ENCODE assay signal across 14 cellular contexts in the genomic region with DNA sequence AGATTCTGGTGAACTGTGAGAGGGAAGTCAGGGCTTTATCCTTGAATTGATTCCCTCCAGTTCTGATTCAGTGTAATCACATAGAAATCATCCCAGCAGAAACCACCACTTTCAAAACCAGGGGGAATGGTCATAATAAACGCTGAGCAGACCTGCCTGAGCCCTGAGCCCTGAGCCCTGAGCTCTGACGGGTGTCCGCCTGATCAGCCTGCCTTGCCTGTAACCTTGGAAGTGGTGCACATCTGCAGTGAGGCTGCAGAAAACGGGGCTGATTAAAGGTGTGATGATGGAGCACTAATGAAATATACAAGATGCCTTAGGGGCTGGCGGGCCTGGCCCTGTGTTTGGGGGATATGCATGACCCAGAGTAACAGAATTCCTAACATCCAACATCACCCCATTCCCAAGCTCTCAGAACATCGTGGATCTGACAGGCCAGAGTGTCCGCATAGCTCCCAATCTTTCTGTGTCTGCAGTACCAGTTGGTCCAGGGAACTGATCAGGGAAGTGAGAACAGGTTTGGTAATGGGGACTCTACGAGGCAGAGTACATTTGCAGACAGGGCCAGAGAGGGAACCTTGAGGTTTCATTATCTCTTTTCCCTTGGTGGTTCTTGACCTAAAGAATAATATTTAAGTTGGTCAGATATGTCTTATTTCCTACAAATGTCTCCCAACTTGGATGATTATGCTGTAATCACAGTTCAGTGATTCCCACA. TPM values are rescaled to one million over a fixed set of nuclear protein-coding genes. Genes with fewer than 3 reads are reported as not detected.
A peak's percentile ranks its signal among the peaks of the same experiment; 100 is the strongest.
DNase-seq lines count a peak whose midpoint lies in the region; ATAC-seq and TF ChIP-seq lines count a peak whose summit lies in the region.
"Had no signal": no experiment of that assay in that cellular context is flagged by ENCODE, and none has a peak within 500 bp of the region (broad histone marks: within the 10 kb centered on the region; RNA-seq: fewer than 3 reads in every experiment).

No MANE protein-coding gene starts in this region.

- peaks cover 28% of the 10 kb centered on the region for H3K4me1 Mint-ChIP-seq in activated CD4-positive, alpha-beta T cell treated with anti-CD3 and anti-CD28 coated beads, Interleukin-2, amount 10 ng/mL, durations not matched to agents 7 days and 5 days
- peaks cover 2% of the 10 kb centered on the region for H3K4me1 Mint-ChIP-seq in mesothelial cell of epicardium

- no peaks in the 10 kb centered on the region for H3K36me3 ChIP-seq in OCI-LY7 (ENCODE audit: insufficient read depth, low read length)
- H3K36me3 ChIP-seq: uterus had no signal

- CTCF ChIA-PET in OCI-LY7 (lab: Charles Lee; ENCODE audit: unreplicated experiment): interaction anchor here (0.8 to 1.0 kb wide), 2 partner anchors 9 to 12 kb away, joined by 3 read pairs; no protein-coding TSS in a partner anchor
- CTCF ChIA-PET in activated CD4-positive, alpha-beta T cell treated with anti-CD3 and anti-CD28 coated beads, Interleukin-2, amount 10 ng/mL, durations not matched to agents 7 days and 5 days (lab: Charles Lee): interaction anchor here (0.8 to 2.4 kb wide), 12 partner anchors 7 to 499 kb away, joined by 3 to 9 read pairs (median 3); no protein-coding TSS in a partner anchor

- POLR2A ChIA-PET in OCI-LY7 (lab: Charles Lee): interaction anchor here (0.5 to 2.2 kb wide), 3 partner anchors 60 to 487 kb away, joined by 3 to 5 read pairs (median 4); no protein-coding TSS in a partner anchor
- POLR2A ChIA-PET in activated CD4-positive, alpha-beta T cell treated with anti-CD3 and anti-CD28 coated beads, Interleukin-2, amount 10 ng/mL, durations not matched to agents 7 days and 5 days (lab: Charles Lee): no interaction called here

- H3K4me2 ChIP-seq in OCI-LY7 (ENCODE audit: low read length): no peak overlapping the region
- H3K4me2 ChIP-seq: BLaER1, PC-9 had no signal

- H3K27ac Mint-ChIP-seq in activated CD4-positive, alpha-beta T cell treated with anti-CD3 and anti-CD28 coated beads, Interleukin-2, amount 10 ng/mL, durations not matched to agents 7 days and 5 days: no peak overlapping the region
- H3K27ac Mint-ChIP-seq in mesothelial cell of epicardium: no peak overlapping the region

- intact Hi-C loops in OCI-LY7 (cut with micrococcal nuclease; ENCODE audit: unreplicated experiment): loop anchor here (1.0 kb wide), 1 partner anchor 27 kb away; no protein-coding TSS in a partner anchor

- H4K20me1 ChIP-seq in OCI-LY7 (ENCODE audit: insufficient read depth, low read length): no peaks in the 10 kb centered on the region
- H4K20me1 ChIP-seq: BLaER1 had no signal

- H3K36me3 Mint-ChIP-seq in activated CD4-positive, alpha-beta T cell treated with anti-CD3 and anti-CD28 coated beads, Interleukin-2, amount 10 ng/mL, durations not matched to agents 7 days and 5 days (ENCODE audit: low read depth): peaks cover 47% of the 10 kb centered on the region
- peaks cover 39% of the 10 kb centered on the region for H3K36me3 Mint-ChIP-seq in mesothelial cell of epicardium

- H3K4me1 ChIP-seq in OCI-LY7 (ENCODE audit: insufficient read depth, low read length, poor library complexity, severe bottlenecking): peaks cover 19% of the 10 kb centered on the region
- H3K4me1 ChIP-seq: uterus had no signal

- no peak overlapping the region for H3K27ac ChIP-seq in OCI-LY7 (ENCODE audit: low read depth, low read length, poor library complexity, severe bottlenecking)
- H3K27ac ChIP-seq: BLaER1, gastrocnemius medialis, PC-9, uterus had no signal

- peak overlapping the region; percentile 52; the same call in 1 of the 2 replicates for H2AFZ ChIP-seq in OCI-LY7 (ENCODE audit: low read length)
- H2AFZ ChIP-seq: PC-9 had no signal

- no peak overlapping the region for H3K4me3 ChIP-seq in OCI-LY7 (ENCODE audit: low read depth, low read length, poor library complexity, severe bottlenecking)
- H3K4me3 ChIP-seq: BLaER1, gastrocnemius medialis, PC-9, uterus had no signal

- H3K9me3 ChIP-seq in OCI-LY7 (ENCODE audit: low read length): no peaks in the 10 kb centered on the region
- H3K9me3 ChIP-seq: BLaER1, gastrocnemius medialis, uterus had no signal

- ATAC-seq in GM18519 (IDR thresholded peaks at IDR 0.05; ENCODE audit: low FRiP score, unreplicated experiment) (peak; percentile 6), GM21423 (IDR thresholded peaks at IDR 0.05; ENCODE audit: unreplicated experiment) (peak; percentile 3), HG03025 (IDR thresholded peaks at IDR 0.05; ENCODE audit: low FRiP score, unreplicated experiment) (peak; percentile 7)
- ATAC-seq: gastrocnemius medialis had no signal

- no peak overlapping the region for H3K4me3 Mint-ChIP-seq in activated CD4-positive, alpha-beta T cell treated with anti-CD3 and anti-CD28 coated beads, Interleukin-2, amount 10 ng/mL, durations not matched to agents 7 days and 5 days
- H3K4me3 Mint-ChIP-seq in mesothelial cell of epicardium: no peak overlapping the region

- no peaks in the 10 kb centered on the region for H3K9me2 ChIP-seq in OCI-LY7 (ENCODE audit: insufficient read depth, low read length)

- BruUV-seq in OCI-LY7 (replicated peaks; lab: Mats Ljungman, UMichigan): no TSS peak

- TF ChIP-seq CTCF in OCI-LY7 (conservative IDR thresholded peaks at IDR 0.05; ENCODE audit: low read length) (no peak), mesothelial cell of epicardium (IDR thresholded peaks at IDR 0.05; ENCODE audit: unreplicated experiment) (no peak)

- H3K79me2 ChIP-seq in OCI-LY7 (ENCODE audit: insufficient read depth, low read depth, low read length): no peaks in the 10 kb centered on the region

- DNase-seq in OCI-LY7 (ENCODE audit: low spot score): no peak
- no peak for DNase-seq in activated CD4-positive, alpha-beta T cell treated with anti-CD3 and anti-CD28 coated beads, Interleukin-2, amount 10 ng/mL, durations not matched to agents 7 days and 5 days
- DNase-seq in mesothelial cell of epicardium (ENCODE audit: low spot score in 2 of 2, unreplicated experiment in 2 of 2): no peak
- no peak for DNase-seq in germinal center (ENCODE audit: low spot score)
- DNase-seq in stimulated activated CD4-positive, alpha-beta T cell treated with anti-CD3 and anti-CD28 coated beads, Interleukin-2, amount 100 ng/mL, for 24 hours: no peak
- DNase-seq: gastrocnemius medialis, NCI-H187, PC-9, T1000, uterus had no signal

- no peaks in the 10 kb centered on the region for H3K9me3 Mint-ChIP-seq in activated CD4-positive, alpha-beta T cell treated with anti-CD3 and anti-CD28 coated beads, Interleukin-2, amount 10 ng/mL, durations not matched to agents 7 days and 5 days
- H3K9me3 Mint-ChIP-seq in mesothelial cell of epicardium: no peaks in the 10 kb centered on the region

- no peaks in the 10 kb centered on the region for H3K27me3 Mint-ChIP-seq in activated CD4-positive, alpha-beta T cell treated with anti-CD3 and anti-CD28 coated beads, Interleukin-2, amount 10 ng/mL, durations not matched to agents 7 days and 5 days
- no peaks in the 10 kb centered on the region for H3K27me3 Mint-ChIP-seq in mesothelial cell of epicardium (ENCODE audit: low read depth)

RNA-seq across cellular contexts. Expression of a gene that starts 37.8 kb away (rescaled TPM):
- total RNA-seq in OCI-LY7 (2014; rRNA removed; shearing (Covaris generic)): 10.9 and 12.7 TPM in 2 replicates
- total RNA-seq in OCI-LY7 (2022) (16.2 and 20.0 TPM in 2 replicates), mesothelial cell of epicardium (13.2 to 15.6 TPM (median 14.6 TPM) in 3 replicates)
- 10 to 100 TPM; 20.4 to 20.5 TPM for total RNA-seq in activated CD4-positive, alpha-beta T cell treated with anti-CD3 and anti-CD28 coated beads, Interleukin-2, amount 10 ng/mL, durations not matched to agents 7 days and 5 days

RNA-seq across cellular contexts. Expression of a gene that starts 53.9 kb away (rescaled TPM):
- 24.6 and 29.3 TPM in 2 replicates for total RNA-seq in OCI-LY7 (2014; rRNA removed; shearing (Covaris generic))
- total RNA-seq in OCI-LY7 (2022) (55.3 and 62.5 TPM in 2 replicates), mesothelial cell of epicardium (8.8 to 10.7 TPM (median 9.2 TPM) in 3 replicates)
- 10 to 100 TPM; 47.7 to 55.2 TPM for total RNA-seq in activated CD4-positive, alpha-beta T cell treated with anti-CD3 and anti-CD28 coated beads, Interleukin-2, amount 10 ng/mL, durations not matched to agents 7 days and 5 days
